ENCODE assay signal across 8 cellular contexts in genomic region chr2:23385748-23386421, GRCh38. TPM values are rescaled to one million over a fixed set of nuclear protein-coding genes. Genes with fewer than 3 reads are reported as not detected.
DNase-seq lines count a peak whose midpoint lies in the region; ATAC-seq and TF ChIP-seq lines count a peak whose summit lies in the region.

No MANE protein-coding gene starts in this region.

- POLR2A ChIA-PET in T-cell (lab: Charles Lee) = no interaction called here

- no peak for TF ChIP-seq CTCF in BE2C (IDR thresholded peaks at IDR 0.05; ENCODE audit: low read depth, low read length)
- no peak for TF ChIP-seq CTCF in neural progenitor cell (IDR thresholded peaks at IDR 0.05)

- H3K4me3 Mint-ChIP-seq in T-cell = peak overlapping the region; percentile 74 to 94 (median 81)
- H3K4me3 Mint-ChIP-seq in neural progenitor cell = peak overlapping the region; percentile 98

- peak overlapping the region; percentile 87 for H2AFZ ChIP-seq in neural progenitor cell (replicated peaks)

- no peak overlapping the region for H3K9ac ChIP-seq in neural progenitor cell

- peak overlapping the region; percentile 98 for H3K4me2 ChIP-seq in neural progenitor cell

- H3K36me3 Mint-ChIP-seq in T-cell (no peaks in the 10 kb centered on the region), neural progenitor cell (no peaks in the 10 kb centered on the region)

- peaks cover 8% of the 10 kb centered on the region for H3F3A ChIP-seq in neural progenitor cell (ENCODE audit: low read depth)

- H3K27me3 Mint-ChIP-seq in T-cell (peaks cover 33 to 51% of the 10 kb centered on the region in 2 donors), neural progenitor cell (ENCODE audit: insufficient read depth, low read depth) (peaks cover 7% of the 10 kb centered on the region)

- H3K9me3 Mint-ChIP-seq in T-cell (no peaks in the 10 kb centered on the region), neural progenitor cell (no peaks in the 10 kb centered on the region)

- H3K27ac Mint-ChIP-seq in T-cell (no peak overlapping the region), neural progenitor cell (peak overlapping the region; percentile 64)

- H3K4me1 ChIP-seq in BE2C (peaks cover 8% of the 10 kb centered on the region), neural progenitor cell (peaks cover 3% of the 10 kb centered on the region)

- H3K4me3 ChIP-seq in BE2C (ENCODE audit: low read depth, low read length) = peak overlapping the region; percentile 91
- peak overlapping the region; percentile 65 for H3K4me3 ChIP-seq in neural progenitor cell

- no peaks in the 10 kb centered on the region; the same call in 1 of the 2 replicates for H3K27me3 ChIP-seq in BE2C
- peaks cover 88% of the 10 kb centered on the region for H3K27me3 ChIP-seq in neural progenitor cell

- H3K79me2 ChIP-seq in neural progenitor cell (ENCODE audit: low read depth) = no peaks in the 10 kb centered on the region

- peaks cover 20% of the 10 kb centered on the region for H4K20me1 ChIP-seq in neural progenitor cell (ENCODE audit: low read depth)

- no peak overlapping the region for H3K27ac ChIP-seq in neural progenitor cell

- CTCF ChIA-PET in T-cell (lab: Charles Lee) = no interaction called here

- DNase-seq in BE2C (peak; percentile 41), T-cell (peak in 1 of 34 experiments; percentile 7), fibroblast of gingiva (ENCODE audit: low read depth) (peak; percentile 16), neural progenitor cell (ENCODE audit: low spot score) (peak; percentile 60), COLO829 (ENCODE audit: low spot score) (no peak)

- peak; percentile 12 for ATAC-seq in GM18519 (IDR thresholded peaks at IDR 0.05; ENCODE audit: low FRiP score, unreplicated experiment)
- peak; percentile 14 for ATAC-seq in HG03025 (IDR thresholded peaks at IDR 0.05; ENCODE audit: low FRiP score, unreplicated experiment)
- ATAC-seq in T-cell (replicated peaks in 1 of 4) = peak; percentile 2 to 19 (median 8)
- no peak for ATAC-seq in GM19467 (IDR thresholded peaks at IDR 0.05; ENCODE audit: unreplicated experiment)

- H3K36me3 ChIP-seq in BE2C = peaks cover 2% of the 10 kb centered on the region; the same call in 1 of the 2 replicates
- no peaks in the 10 kb centered on the region for H3K36me3 ChIP-seq in neural progenitor cell

- H3K9me3 ChIP-seq in BE2C (no peaks in the 10 kb centered on the region), neural progenitor cell (ENCODE audit: low read depth) (no peaks in the 10 kb centered on the region)

- peaks cover 22 to 41% (median 30%) of the 10 kb centered on the region in 3 donors for H3K4me1 Mint-ChIP-seq in T-cell
- peaks cover 30% of the 10 kb centered on the region for H3K4me1 Mint-ChIP-seq in neural progenitor cell

RNA-seq across cellular contexts. Expression of gene KLHL29, which starts 0.9 kb away (rescaled TPM):
- polyA plus RNA-seq in BE2C (2012; ENCODE audit: insufficient read depth, insufficient read length, low read depth) = 5.9 TPM
- total RNA-seq in T-cell (1 to 10 TPM; 1.8 to 6.6 (median 2.5) TPM), neural progenitor cell (ENCODE audit: low replicate concordance) (1.6 and 2.3 TPM in 2 replicates)
